ENCODE assay signal across 10 cellular contexts in genomic region chr20:25858495-25859425, GRCh38.
DNase-seq lines count a peak whose midpoint lies in the region; ATAC-seq, FAIRE-seq and TF ChIP-seq lines count a peak whose summit lies in the region.
"Had no signal": no experiment of that assay in that cellular context is flagged by ENCODE, and none has a peak within 500 bp of the region (broad histone marks: within the 10 kb centered on the region; RNA-seq: fewer than 3 reads in every experiment).

No MANE protein-coding gene starts in this region.

- no peaks in the 10 kb centered on the region for H3K79me2 ChIP-seq in hepatocyte

- TF ChIP-seq CTCF in hepatocyte (IDR thresholded peaks at IDR 0.05; ENCODE audit: poor library complexity) (no peak), GM10266 (IDR thresholded peaks at IDR 0.05; ENCODE audit: control insufficient read depth, insufficient read depth, low read depth, missing control alignments) (no peak)

- no peaks in the 10 kb centered on the region for H3K9me3 ChIP-seq in MG63
- H3K9me3 ChIP-seq in hepatocyte (ENCODE audit: low read depth) = no peaks in the 10 kb centered on the region
- H3K9me3 ChIP-seq in skeletal muscle tissue (ENCODE audit: control insufficient read depth in 3 of 3, low read length in 3 of 3) = no peaks in the 10 kb centered on the region

- DNase-seq in NCI-H2171 treated with DMSO at 0.1 percent for 48 hours (lab: John Stamatoyannopoulos, UW) (peak; percentile 38), NCI-H2171 (lab: John Stamatoyannopoulos, UW) (no peak), MG63 (no peak), hepatocyte (ENCODE audit: low spot score) (no peak), GM10266 (ENCODE audit: extremely low spot score) (no peak), GM12892 (ENCODE audit: insufficient read length) (no peak)

- no peak for ATAC-seq in GM18519 (IDR thresholded peaks at IDR 0.05; ENCODE audit: low FRiP score, unreplicated experiment)

- no peaks in the 10 kb centered on the region; the same call in 1 of the 2 replicates for H3K27me3 ChIP-seq in MG63
- peaks cover 42% of the 10 kb centered on the region for H3K27me3 ChIP-seq in hepatocyte
- peaks cover 0 to 4% (median 4%) of the 10 kb centered on the region in 3 donors for H3K27me3 ChIP-seq in skeletal muscle tissue (ENCODE audit: control insufficient read depth in 3 of 3, insufficient read depth in 3 of 3, low read length in 3 of 3)

- no peaks in the 10 kb centered on the region for H4K20me1 ChIP-seq in hepatocyte (ENCODE audit: insufficient read depth, poor library complexity, severe bottlenecking)

- WGBS in hepatocyte (ENCODE audit: low lambda C conversion rate, missing lambda C conversion rate) = 48% methylated on average over 36 of the region's 37 CpGs

- H2AFZ ChIP-seq in hepatocyte = no peak overlapping the region

- no peak for TF ChIP-seq POLR2A in GM12892 (IDR thresholded peaks at IDR 0.05; ENCODE audit: low read depth, low read length)

- H3K4me1 ChIP-seq in hepatocyte (ENCODE audit: insufficient read depth) (peaks cover 6% of the 10 kb centered on the region), skeletal muscle tissue (ENCODE audit: control insufficient read depth in 3 of 3, insufficient read depth in 3 of 3, low read length in 3 of 3) (peaks cover 35 to 64% (median 54%) of the 10 kb centered on the region in 3 donors)

- peak overlapping the region; percentile 77 for H3K4me2 ChIP-seq in hepatocyte

- no peak for FAIRE-seq in GM12892 (lab: Jason Lieb, UNC)
- FAIRE-seq: A204.1, K562 had no signal

- H3K36me3 ChIP-seq in MG63 = no peaks in the 10 kb centered on the region
- H3K36me3 ChIP-seq in hepatocyte (replicated peaks; ENCODE audit: insufficient read depth, low read depth) = no peaks in the 10 kb centered on the region
- H3K36me3 ChIP-seq in skeletal muscle tissue (ENCODE audit: control insufficient read depth in 3 of 3, insufficient read depth in 3 of 3, low read length in 3 of 3) = no peaks in the 10 kb centered on the region

- H3K9me2 ChIP-seq in hepatocyte (replicated peaks; ENCODE audit: insufficient read depth) = no peaks in the 10 kb centered on the region

- H3K27ac ChIP-seq in hepatocyte (no peak overlapping the region), skeletal muscle tissue (ENCODE audit: low read depth, low read length) (no peak overlapping the region)

- H3K4me3 ChIP-seq in MG63 (peak overlapping the region; percentile 25), hepatocyte (no peak overlapping the region), skeletal muscle tissue (ENCODE audit: low read length in 3 of 3) (peak overlapping the region; percentile 48 to 70 (median 52))
- H3K4me3 ChIP-seq: K562 had no signal

- H3K9ac ChIP-seq in skeletal muscle tissue (ENCODE audit: low read depth in 1 of 3, low read length in 3 of 3) = peak overlapping the region in 2 of 3 donors; percentile 23 to 70
